8 cellular contexts compared by ENCODE assay signal in the genomic region with DNA sequence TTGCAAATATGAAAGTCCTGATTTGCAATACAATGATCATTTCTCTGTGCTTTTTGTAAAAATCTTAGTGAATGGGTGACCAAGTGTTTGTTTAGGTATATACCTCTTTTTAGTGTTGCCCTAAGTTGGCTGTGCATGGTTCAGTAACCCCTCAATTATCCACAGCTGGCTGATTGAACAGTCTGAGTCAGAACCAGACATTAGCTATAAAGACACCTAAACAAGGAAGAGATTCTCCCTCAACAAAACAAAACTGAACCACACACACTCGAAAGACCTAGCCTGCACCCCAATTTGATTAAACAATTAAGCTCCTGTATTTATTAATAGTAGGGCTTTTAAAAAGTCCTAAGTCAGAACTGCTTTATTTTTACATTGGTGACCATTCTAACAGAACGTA. TPM values are rescaled to one million over a fixed set of nuclear protein-coding genes. Genes with fewer than 3 reads are reported as not detected.
DNase-seq lines count a peak whose midpoint lies in the region; ATAC-seq and TF ChIP-seq lines count a peak whose summit lies in the region.

No MANE protein-coding gene starts in this region.

- POLR2A ChIA-PET in PC-9 (lab: Charles Lee; ENCODE audit: unreplicated experiment), result no interaction called here

- H3K4me1 ChIP-seq in PC-9 (replicated peaks; ENCODE audit: insufficient read depth) (peaks cover 27% of the 10 kb centered on the region), hepatocyte (ENCODE audit: insufficient read depth) (peaks cover 21% of the 10 kb centered on the region)

- no peak overlapping the region for H2AFZ ChIP-seq in PC-9
- H2AFZ ChIP-seq in hepatocyte, result no peak overlapping the region

- peak overlapping the region; percentile 89; the same call in 1 of the 2 replicates for H3K4me3 ChIP-seq in PC-9
- H3K4me3 ChIP-seq in hepatocyte, result peak overlapping the region; percentile 88

- BruUV-seq in PC-9 (replicated peaks; lab: Mats Ljungman, UMichigan), result no TSS peak

- H3K27ac ChIP-seq in PC-9 (no peak overlapping the region; the same call in 1 of the 2 replicates), hepatocyte (peak overlapping the region; percentile 98)

- peaks cover 9% of the 10 kb centered on the region; the same call in 1 of the 2 replicates for H3F3A ChIP-seq in PC-9 (ENCODE audit: insufficient read depth, low read depth)

- H4K20me1 ChIP-seq in PC-9 (ENCODE audit: insufficient read depth) (no peaks in the 10 kb centered on the region; the same call in 1 of the 2 replicates), hepatocyte (ENCODE audit: insufficient read depth, poor library complexity, severe bottlenecking) (peaks cover 48% of the 10 kb centered on the region)

- H3K79me2 ChIP-seq in PC-9 (ENCODE audit: low read depth), result peaks cover 89% of the 10 kb centered on the region
- peaks cover 93% of the 10 kb centered on the region for H3K79me2 ChIP-seq in hepatocyte

- H3K36me3 ChIP-seq in PC-9 (ENCODE audit: low read depth), result no peaks in the 10 kb centered on the region
- no peaks in the 10 kb centered on the region for H3K36me3 ChIP-seq in hepatocyte (replicated peaks; ENCODE audit: insufficient read depth, low read depth)

- H3K27me3 ChIP-seq in PC-9 (ENCODE audit: insufficient read depth, low read depth) (no peaks in the 10 kb centered on the region), hepatocyte (no peaks in the 10 kb centered on the region)

- in situ Hi-C loops in G401 (cut with HindIII; ENCODE audit: low sequenced_read_pairs), result no loop called here

- intact Hi-C loops in PC-9 (cut with micrococcal nuclease; ENCODE audit: unreplicated experiment), result no loop called here

- H3K9me3 ChIP-seq in PC-9 (ENCODE audit: insufficient read depth, low read depth), result no peaks in the 10 kb centered on the region
- H3K9me3 ChIP-seq in hepatocyte (ENCODE audit: low read depth), result no peaks in the 10 kb centered on the region

- CTCF ChIA-PET in PC-9 (lab: Charles Lee), result no interaction called here

- peak overlapping the region; percentile 92 for H3K4me2 ChIP-seq in PC-9
- peak overlapping the region; percentile 93 for H3K4me2 ChIP-seq in hepatocyte

- WGBS in hepatocyte (ENCODE audit: low lambda C conversion rate, missing lambda C conversion rate), result 63% methylated on average over 2 of the region's 2 CpGs

- DNase-seq in NCI-H1092 treated with DMSO at 0.1 percent for 48 hours (lab: John Stamatoyannopoulos, UW) (peak; percentile 22), NCI-H1092 (lab: John Stamatoyannopoulos, UW) (no peak), PC-9 (peak in 1 of 2 experiments; percentile 49), hepatocyte (ENCODE audit: low spot score) (no peak), NCI-H345 (lab: John Stamatoyannopoulos, UW) (no peak), NCI-H524 treated with DMSO at 0.1 percent for 48 hours (lab: John Stamatoyannopoulos, UW) (no peak), G401 (ENCODE audit: low spot score) (no peak)

- H3K9me2 ChIP-seq in PC-9 (ENCODE audit: insufficient read depth), result no peaks in the 10 kb centered on the region
- H3K9me2 ChIP-seq in hepatocyte (replicated peaks; ENCODE audit: insufficient read depth), result no peaks in the 10 kb centered on the region

- peak; percentile 22 for ATAC-seq in HG02588 (IDR thresholded peaks at IDR 0.05; ENCODE audit: unreplicated experiment)

- no peak for TF ChIP-seq CTCF in PC-9 (conservative IDR thresholded peaks at IDR 0.05)
- TF ChIP-seq CTCF in hepatocyte (IDR thresholded peaks at IDR 0.05; ENCODE audit: poor library complexity), result no peak

RNA-seq across cellular contexts. Expression of a gene that starts 2.8 kb away (rescaled TPM):
- 13.3 and 20.7 TPM in 2 replicates for total RNA-seq in PC-9 (2021)
- total RNA-seq in hepatocyte, result 14.8 and 19.2 TPM in 2 replicates
- 4.8 and 7.4 TPM in 2 replicates for polyA plus RNA-seq in hepatocyte
- total RNA-seq in G401 (2014; rRNA removed; shearing (Covaris generic)), result 19.2 and 21.4 TPM in 2 replicates
